20 cellular contexts compared by ENCODE assay signal in genomic region chr1:52996653-52997052, GRCh38.
"Had no signal": no experiment of that assay in that cellular context is flagged by ENCODE, and none has a peak within 500 bp of the region (broad histone marks: within the 10 kb centered on the region; RNA-seq: fewer than 3 reads in every experiment).

No MANE protein-coding gene starts in this region.

- H3K27me3 ChIP-seq: colonic mucosa, heart right ventricle, neutrophil, stomach, transverse colon had no signal

- H3K36me3 ChIP-seq: colonic mucosa, thoracic aorta, transverse colon had no signal

- ATAC-seq: heart right ventricle; naive thymus-derived CD4-positive, alpha-beta T cell; sciatic nerve had no signal

- H3K4me1 ChIP-seq: colonic mucosa, heart right ventricle, stomach, transverse colon had no signal

- H3K4me3 ChIP-seq: colonic mucosa, heart right ventricle, skin epidermis, stomach, thoracic aorta, transverse colon had no signal

- H3K4me1 Mint-ChIP-seq: endodermal cell; naive thymus-derived CD4-positive, alpha-beta T cell had no signal

- DNase-seq: cerebellar nuclear complex; colonic mucosa; effector CD4-positive, alpha-beta T cell; endodermal cell; foreskin melanocyte; heart right ventricle; hypothalamus; mammary epithelial cell; naive thymus-derived CD4-positive, alpha-beta T cell; posterior cingulate gyrus; stimulated activated CD4-positive, alpha-beta T cell treated with anti-CD3 and anti-CD28 coated beads, Interleukin-2, amount 100 ng/mL, for 24 hours; stimulated activated CD4-positive, alpha-beta T cell treated with anti-CD3 and anti-CD28 coated beads, Interleukin-4, amount 100 ng/mL, for 4 hours; stimulated activated naive CD4-positive, alpha-beta T cell; stomach; substantia nigra; transverse colon had no signal

- H3K9me3 Mint-ChIP-seq: endodermal cell; naive thymus-derived CD4-positive, alpha-beta T cell had no signal

- H3K9me3 ChIP-seq: colonic mucosa, heart right ventricle, neutrophil, stomach, thoracic aorta, transverse colon had no signal

- H3K27ac ChIP-seq: colonic mucosa, heart right ventricle, neutrophil, skin epidermis, stomach, thoracic aorta, transverse colon had no signal

- H3K4me3 Mint-ChIP-seq: endodermal cell; naive thymus-derived CD4-positive, alpha-beta T cell had no signal

- H3K27me3 Mint-ChIP-seq: naive thymus-derived CD4-positive, alpha-beta T cell had no signal
